ENCODE assay signal across 13 cellular contexts in the genomic region with DNA sequence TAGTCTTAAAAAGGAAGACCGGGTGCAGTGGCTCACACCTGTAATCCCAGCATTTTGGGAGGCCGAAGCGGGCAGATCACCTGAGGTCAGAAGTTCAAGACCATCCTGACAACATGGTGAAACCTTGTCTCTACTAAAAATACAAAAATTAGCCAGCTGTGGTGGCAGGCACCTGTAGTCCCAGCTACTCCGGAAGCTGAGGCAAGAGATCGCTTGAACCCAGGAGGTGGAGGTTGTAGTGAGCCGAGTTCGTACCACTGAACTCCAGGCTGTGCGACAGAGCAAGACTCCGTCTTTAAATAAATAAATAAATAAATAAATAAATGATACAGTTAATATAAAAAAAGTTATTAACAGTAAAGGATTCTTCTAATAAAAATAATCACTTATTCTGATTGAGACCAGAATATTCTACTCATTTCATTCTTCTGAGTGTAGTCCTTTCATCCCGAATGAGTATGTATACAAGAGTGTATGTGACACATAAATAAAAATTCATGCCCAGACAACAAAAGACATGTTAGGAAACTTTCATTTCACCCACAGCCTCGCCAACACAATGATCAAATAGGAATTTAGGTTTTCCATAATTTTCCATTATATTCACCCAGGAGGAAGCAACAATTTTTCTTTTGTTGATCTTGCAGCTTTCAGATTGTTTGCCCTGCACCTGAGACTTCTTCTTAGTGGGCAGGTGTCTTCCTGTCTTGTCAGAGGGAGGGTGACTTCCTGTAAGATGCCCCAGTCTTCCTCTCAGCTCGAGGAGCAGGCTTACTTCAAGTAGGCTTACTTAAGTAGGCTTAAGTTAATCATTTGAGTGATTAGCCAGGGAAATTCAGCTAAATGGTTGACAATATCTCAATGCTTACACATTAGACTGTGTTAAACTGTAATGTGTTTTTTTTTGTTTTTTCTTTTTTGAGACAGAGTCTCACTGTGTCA. TPM values are rescaled to one million over a fixed set of nuclear protein-coding genes. Genes with fewer than 3 reads are reported as not detected.
DNase-seq lines count a peak whose midpoint lies in the region; ATAC-seq and TF ChIP-seq lines count a peak whose summit lies in the region.
"Had no signal": no experiment of that assay in that cellular context is flagged by ENCODE, and none has a peak within 500 bp of the region (broad histone marks: within the 10 kb centered on the region; RNA-seq: fewer than 3 reads in every experiment).

No MANE protein-coding gene starts in this region.

- H3K4me1 ChIP-seq in neural progenitor cell = no peaks in the 10 kb centered on the region

- no peaks in the 10 kb centered on the region for H3K36me3 ChIP-seq in neural progenitor cell

- H3K4me1 Mint-ChIP-seq in activated CD8-positive, alpha-beta memory T cell treated with anti-CD3 and anti-CD28 coated beads, Interleukin-2, amount 10 ng/mL, durations not matched to agents 7 days and 5 days = peaks cover 21% of the 10 kb centered on the region
- peaks cover 33% of the 10 kb centered on the region for H3K4me1 Mint-ChIP-seq in activated T-helper 1 cell treated with anti-CD3 and anti-CD28 coated beads, Interleukin-12 subunit alpha, Interleukin-12 subunit beta, Interleukin-2, Interleukin-4 antibody, amounts not matched to agents 30 ng/mL and 10 ng/mL and 1 ng/mL, durations not matched to agents 14 hours and 24 hours and 36 hours (ENCODE audit: low read depth)
- H3K4me1 Mint-ChIP-seq in neural progenitor cell (peaks cover 3% of the 10 kb centered on the region), HFFc6 (ENCODE audit: low read depth) (peaks cover 9% of the 10 kb centered on the region)

- TF ChIP-seq CTCF in neural progenitor cell (IDR thresholded peaks at IDR 0.05) (no peak), HFFc6 (IDR thresholded peaks at IDR 0.05) (no peak)

- no peaks in the 10 kb centered on the region for H4K20me1 ChIP-seq in neural progenitor cell (ENCODE audit: low read depth)

- H3K9ac ChIP-seq in neural progenitor cell = no peak overlapping the region

- H3K27me3 ChIP-seq in neural progenitor cell = no peaks in the 10 kb centered on the region

- CTCF ChIA-PET in activated CD8-positive, alpha-beta memory T cell treated with anti-CD3 and anti-CD28 coated beads, Interleukin-2, amount 10 ng/mL, durations not matched to agents 7 days and 5 days (lab: Charles Lee) = interaction anchor here (0.7 to 3.1 kb wide), 6 partner anchors 9 to 36 kb away, joined by 3 to 18 read pairs (median 5); no protein-coding TSS in a partner anchor

- H2AFZ ChIP-seq in neural progenitor cell (replicated peaks) = peak overlapping the region; percentile 3

- H3K9me3 ChIP-seq in neural progenitor cell (ENCODE audit: low read depth) = peaks cover 6% of the 10 kb centered on the region

- H3K9me3 Mint-ChIP-seq in activated CD8-positive, alpha-beta memory T cell treated with anti-CD3 and anti-CD28 coated beads, Interleukin-2, amount 10 ng/mL, durations not matched to agents 7 days and 5 days (ENCODE audit: low read depth) = no peaks in the 10 kb centered on the region
- no peaks in the 10 kb centered on the region for H3K9me3 Mint-ChIP-seq in activated T-helper 1 cell treated with anti-CD3 and anti-CD28 coated beads, Interleukin-12 subunit alpha, Interleukin-12 subunit beta, Interleukin-2, Interleukin-4 antibody, amounts not matched to agents 30 ng/mL and 10 ng/mL and 1 ng/mL, durations not matched to agents 14 hours and 24 hours and 36 hours
- H3K9me3 Mint-ChIP-seq in neural progenitor cell = peaks cover 2% of the 10 kb centered on the region
- no peaks in the 10 kb centered on the region for H3K9me3 Mint-ChIP-seq in HFFc6
- H3K9me3 Mint-ChIP-seq: dendritic cell treated with granulocyte-macrophage colony-stimulating factor and Interleukin-4, amounts not matched to agents 40 ng/mL and 50 ng/mL, for 4 days had no signal

- no peaks in the 10 kb centered on the region for H3F3A ChIP-seq in neural progenitor cell (ENCODE audit: low read depth)

- intact Hi-C loops in activated T-helper 1 cell treated with anti-CD3 and anti-CD28 coated beads, Interleukin-12 subunit alpha, Interleukin-12 subunit beta, Interleukin-2, Interleukin-4 antibody, amounts not matched to agents 30 ng/mL and 10 ng/mL and 1 ng/mL, durations not matched to agents 14 hours and 24 hours and 36 hours (cut with micrococcal nuclease) = loop anchor here (10.0 kb wide), 3 partner anchors 467 to 1783 kb away; a partner anchor contains a TSS
- intact Hi-C loops in left cardiac atrium (cut with DNase I) = no loop called here

- no peaks in the 10 kb centered on the region for H3K27me3 Mint-ChIP-seq in activated CD8-positive, alpha-beta memory T cell treated with anti-CD3 and anti-CD28 coated beads, Interleukin-2, amount 10 ng/mL, durations not matched to agents 7 days and 5 days
- no peaks in the 10 kb centered on the region for H3K27me3 Mint-ChIP-seq in activated T-helper 1 cell treated with anti-CD3 and anti-CD28 coated beads, Interleukin-12 subunit alpha, Interleukin-12 subunit beta, Interleukin-2, Interleukin-4 antibody, amounts not matched to agents 30 ng/mL and 10 ng/mL and 1 ng/mL, durations not matched to agents 14 hours and 24 hours and 36 hours (ENCODE audit: insufficient read depth)
- H3K27me3 Mint-ChIP-seq in neural progenitor cell (ENCODE audit: insufficient read depth, low read depth) = peaks cover 3% of the 10 kb centered on the region
- peaks cover 25% of the 10 kb centered on the region for H3K27me3 Mint-ChIP-seq in HFFc6 (ENCODE audit: insufficient read depth)
- H3K27me3 Mint-ChIP-seq: dendritic cell treated with granulocyte-macrophage colony-stimulating factor and Interleukin-4, amounts not matched to agents 40 ng/mL and 50 ng/mL, for 4 days had no signal

- H3K4me3 Mint-ChIP-seq in activated CD8-positive, alpha-beta memory T cell treated with anti-CD3 and anti-CD28 coated beads, Interleukin-2, amount 10 ng/mL, durations not matched to agents 7 days and 5 days = no peak overlapping the region
- H3K4me3 Mint-ChIP-seq in activated T-helper 1 cell treated with anti-CD3 and anti-CD28 coated beads, Interleukin-12 subunit alpha, Interleukin-12 subunit beta, Interleukin-2, Interleukin-4 antibody, amounts not matched to agents 30 ng/mL and 10 ng/mL and 1 ng/mL, durations not matched to agents 14 hours and 24 hours and 36 hours = peak overlapping the region; percentile 38
- H3K4me3 Mint-ChIP-seq in neural progenitor cell (no peak overlapping the region), HFFc6 (no peak overlapping the region)
- H3K4me3 Mint-ChIP-seq: dendritic cell treated with granulocyte-macrophage colony-stimulating factor and Interleukin-4, amounts not matched to agents 40 ng/mL and 50 ng/mL, for 4 days had no signal

- ATAC-seq in activated CD8-positive, alpha-beta memory T cell treated with anti-CD3 and anti-CD28 coated beads, Interleukin-2, amount 10 ng/mL, durations not matched to agents 7 days and 5 days = peak; percentile 84
- ATAC-seq in left cardiac atrium (no peak), HG03097 (IDR thresholded peaks at IDR 0.05; ENCODE audit: low FRiP score, unreplicated experiment) (no peak)
- ATAC-seq: sciatic nerve had no signal

- DNase-seq in activated CD8-positive, alpha-beta memory T cell treated with anti-CD3 and anti-CD28 coated beads, Interleukin-2, amount 10 ng/mL, durations not matched to agents 7 days and 5 days = no peak
- DNase-seq in activated CD8-positive, alpha-beta memory T cell treated with anti-CD3 and anti-CD28 coated beads for 24 hours = no peak
- DNase-seq in NCI-H524 treated with DMSO at 0.1 percent for 48 hours (lab: John Stamatoyannopoulos, UW) (peak; percentile 51), neural progenitor cell (ENCODE audit: low spot score) (no peak), left cardiac atrium (no peak), HFFc6 (no peak)
- DNase-seq in activated T-helper 1 cell treated with anti-CD3 and anti-CD28 coated beads, Interleukin-12 subunit alpha, Interleukin-12 subunit beta, Interleukin-2, Interleukin-4 antibody, amounts not matched to agents 30 ng/mL and 10 ng/mL and 1 ng/mL, durations not matched to agents 14 hours and 24 hours and 36 hours (ENCODE audit: low spot score) = no peak
- DNase-seq: GDM1, NCI-H1694 had no signal

- H3K4me3 ChIP-seq in neural progenitor cell = no peak overlapping the region

- no peaks in the 10 kb centered on the region for H3K79me2 ChIP-seq in neural progenitor cell (ENCODE audit: low read depth)

- H3K36me3 Mint-ChIP-seq in activated CD8-positive, alpha-beta memory T cell treated with anti-CD3 and anti-CD28 coated beads, Interleukin-2, amount 10 ng/mL, durations not matched to agents 7 days and 5 days = peaks cover 3% of the 10 kb centered on the region
- peaks cover 6% of the 10 kb centered on the region for H3K36me3 Mint-ChIP-seq in activated T-helper 1 cell treated with anti-CD3 and anti-CD28 coated beads, Interleukin-12 subunit alpha, Interleukin-12 subunit beta, Interleukin-2, Interleukin-4 antibody, amounts not matched to agents 30 ng/mL and 10 ng/mL and 1 ng/mL, durations not matched to agents 14 hours and 24 hours and 36 hours (ENCODE audit: low read depth)
- H3K36me3 Mint-ChIP-seq in neural progenitor cell (no peaks in the 10 kb centered on the region), HFFc6 (ENCODE audit: low read depth) (no peaks in the 10 kb centered on the region)

- H3K27ac Mint-ChIP-seq in activated CD8-positive, alpha-beta memory T cell treated with anti-CD3 and anti-CD28 coated beads, Interleukin-2, amount 10 ng/mL, durations not matched to agents 7 days and 5 days = peak overlapping the region; percentile 67
- H3K27ac Mint-ChIP-seq in activated T-helper 1 cell treated with anti-CD3 and anti-CD28 coated beads, Interleukin-12 subunit alpha, Interleukin-12 subunit beta, Interleukin-2, Interleukin-4 antibody, amounts not matched to agents 30 ng/mL and 10 ng/mL and 1 ng/mL, durations not matched to agents 14 hours and 24 hours and 36 hours = peak overlapping the region; percentile 79
- H3K27ac Mint-ChIP-seq in neural progenitor cell (no peak overlapping the region), HFFc6 (no peak overlapping the region)
- H3K27ac Mint-ChIP-seq: dendritic cell treated with granulocyte-macrophage colony-stimulating factor and Interleukin-4, amounts not matched to agents 40 ng/mL and 50 ng/mL, for 4 days had no signal

- H3K27ac ChIP-seq in neural progenitor cell = no peak overlapping the region

- H3K4me2 ChIP-seq in neural progenitor cell = no peak overlapping the region

RNA-seq across cellular contexts. Expression of a gene that starts 7.8 kb away (rescaled TPM):
- total RNA-seq in activated CD8-positive, alpha-beta memory T cell treated with anti-CD3 and anti-CD28 coated beads, Interleukin-2, amount 10 ng/mL, durations not matched to agents 7 days and 5 days = 100 to 1,000 TPM; 186 to 236 TPM
- total RNA-seq in activated T-helper 1 cell treated with anti-CD3 and anti-CD28 coated beads, Interleukin-12 subunit alpha, Interleukin-12 subunit beta, Interleukin-2, Interleukin-4 antibody, amounts not matched to agents 30 ng/mL and 10 ng/mL and 1 ng/mL, durations not matched to agents 14 hours and 24 hours and 36 hours = 149 and 152 TPM in 2 replicates
- 37.1 and 78.9 TPM in 2 replicates for total RNA-seq in neural progenitor cell (ENCODE audit: low replicate concordance)
- 1 to 10 TPM; 2.8 to 4.7 TPM for total RNA-seq in left cardiac atrium
- 1 to 10 TPM in 4 of 6 experiments, under 1 TPM in 2; 0.33 to 3.4 (median 3.1) TPM for total RNA-seq in HFFc6 (2021; fragmentation: NEBNext Ultra II Directional; extraction: Animal tissue kit (Norgen Biotek cat#: 25700))
- total RNA-seq: fibroblast of villous mesenchyme had no signal

RNA-seq across cellular contexts. Expression of a gene that starts 52.2 kb away (rescaled TPM):
- 1 to 10 TPM in 1 of 2 experiments, under 1 TPM in 1; 0.70 to 1.2 TPM for total RNA-seq in activated CD8-positive, alpha-beta memory T cell treated with anti-CD3 and anti-CD28 coated beads, Interleukin-2, amount 10 ng/mL, durations not matched to agents 7 days and 5 days
- 1.4 and 2.0 TPM in 2 replicates for total RNA-seq in activated T-helper 1 cell treated with anti-CD3 and anti-CD28 coated beads, Interleukin-12 subunit alpha, Interleukin-12 subunit beta, Interleukin-2, Interleukin-4 antibody, amounts not matched to agents 30 ng/mL and 10 ng/mL and 1 ng/mL, durations not matched to agents 14 hours and 24 hours and 36 hours
- total RNA-seq in neural progenitor cell (ENCODE audit: low replicate concordance) = 4.8 and 12.6 TPM in 2 replicates
- 10 to 100 TPM; 27.6 to 36.0 TPM for total RNA-seq in left cardiac atrium
- total RNA-seq in HFFc6 (2021; fragmentation: NEBNext Ultra II Directional; extraction: Animal tissue kit (Norgen Biotek cat#: 25700)) = 10 to 100 TPM in 2 of 6 experiments, 1 to 10 TPM in 4; 8.0 to 12.4 (median 9.1) TPM

Comparison
In these comparisons a context has a peak if more than half of its experiments do, and no peak if none do; other contexts are left out.
1. H3K27ac Mint-ChIP-seq: peak in activated CD8-positive, alpha-beta memory T cell treated with anti-CD3 and anti-CD28 coated beads, Interleukin-2, amount 10 ng/mL, durations not matched to agents 7 days and 5 days (single experiment) and activated T-helper 1 cell treated with anti-CD3 and anti-CD28 coated beads, Interleukin-12 subunit alpha, Interleukin-12 subunit beta, Interleukin-2, Interleukin-4 antibody, amounts not matched to agents 30 ng/mL and 10 ng/mL and 1 ng/mL, durations not matched to agents 14 hours and 24 hours and 36 hours (single experiment); none in neural progenitor cell (single experiment) and HFFc6 (single experiment).